In the genomic region with DNA sequence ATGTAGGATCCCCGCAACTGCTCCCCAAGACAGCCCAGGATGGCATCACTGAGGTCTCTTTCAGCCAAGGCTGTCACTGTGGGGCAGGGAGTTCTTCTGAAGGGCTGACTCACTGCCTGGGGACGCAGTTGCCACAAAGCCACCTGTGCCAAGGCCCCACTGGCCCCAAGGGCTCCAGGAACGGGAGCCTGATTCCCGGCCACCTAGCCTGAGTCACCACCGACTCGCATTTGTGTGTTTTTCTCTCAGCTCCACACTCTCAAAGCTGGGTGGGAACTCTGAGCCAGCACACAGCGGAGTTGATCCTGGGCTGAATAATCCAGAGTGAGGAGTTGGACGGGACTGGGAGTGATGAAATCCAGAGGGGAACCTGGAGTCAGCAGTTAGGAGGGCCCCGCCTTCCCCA, we compare ENCODE assay signal across 16 cellular contexts. TPM values are rescaled to one million over a fixed set of nuclear protein-coding genes. Genes with fewer than 3 reads are reported as not detected.
DNase-seq lines count a peak whose midpoint lies in the region; ATAC-seq, FAIRE-seq and TF ChIP-seq lines count a peak whose summit lies in the region.
"Not testable (repeated sequence)": the region's sequence is repeated elsewhere in the genome, so short reads cannot be mapped to it uniquely, and the experiment has no call there.
"Had no signal": no experiment of that assay in that cellular context is flagged by ENCODE, and none has a peak within 500 bp of the region (broad histone marks: within the 10 kb centered on the region; RNA-seq: fewer than 3 reads in every experiment).

No MANE protein-coding gene starts in this region.

- not testable (repeated sequence) for H3K9me1 ChIP-seq in IMR-90 (ENCODE audit: insufficient read depth, low read length)

- not testable (repeated sequence) for H2BK120ac ChIP-seq in IMR-90 (ENCODE audit: low read depth, low read length)

- not testable (repeated sequence) for H3K4me3 ChIP-seq in A549; IMR-90 (ENCODE audit: insufficient read depth, low read depth, low read length); Panc1 (ENCODE audit: low read depth in 2 of 2, low read length in 2 of 2); lower lobe of right lung; psoas muscle; upper lobe of left lung

- TF ChIP-seq EP300 in A549 (IDR thresholded peaks at IDR 0.05); upper lobe of left lung (IDR thresholded peaks at IDR 0.05): not testable (repeated sequence)

- not testable (repeated sequence) for TF ChIP-seq CTCF in A549 (IDR thresholded peaks at IDR 0.05); IMR-90 (conservative IDR thresholded peaks at IDR 0.05; ENCODE audit: low read depth, low read length); Panc1 (IDR thresholded peaks at IDR 0.05); lower lobe of right lung (IDR thresholded peaks at IDR 0.05); psoas muscle (IDR thresholded peaks at IDR 0.05); upper lobe of left lung (IDR thresholded peaks at IDR 0.05)

- H3K27me3 ChIP-seq in IMR-90 (ENCODE audit: control insufficient read depth, insufficient read depth, low read length); Panc1 (ENCODE audit: control insufficient read depth, insufficient read depth, low read length); lower lobe of right lung (ENCODE audit: low read depth); psoas muscle (ENCODE audit: insufficient read depth in 3 of 3, low read length in 2 of 3); upper lobe of left lung: not testable (repeated sequence)

- no CpG with 5 or more reads among the region's 9 CpGs for WGBS in A549 (ENCODE audit: missing lambda C conversion rate)
- WGBS in IMR-90 (ENCODE audit: extremely low coverage in 2 of 2, insufficient read length in 1 of 2), 2 experiments: no CpG with 5 or more reads among the region's 9 CpGs
- WGBS in psoas muscle, 3 donors: 30 to 37% (median 31%) methylated on average over 2 to 5 of the region's 9 CpGs
- WGBS in upper lobe of left lung, 2 donors: no CpG with 5 or more reads among the region's 9 CpGs

- H3K14ac ChIP-seq in IMR-90 (replicated peaks; ENCODE audit: low read depth, low read length): not testable (repeated sequence)

- not testable (repeated sequence) for H3K9ac ChIP-seq in IMR-90 (ENCODE audit: low read depth, low read length)

- not testable (repeated sequence) for H3K27ac ChIP-seq in A549; IMR-90 (ENCODE audit: insufficient read depth, low read length); Panc1 (ENCODE audit: low read length); lower lobe of right lung; psoas muscle; upper lobe of left lung

- not testable (repeated sequence) for H2AK5ac ChIP-seq in IMR-90 (ENCODE audit: low read depth, low read length)

- TF ChIP-seq RAD21 in A549 (conservative IDR thresholded peaks at IDR 0.05 in 1 of 2, IDR thresholded peaks at IDR 0.05 in 1 of 2); IMR-90 (IDR thresholded peaks at IDR 0.05; ENCODE audit: low read length): not testable (repeated sequence)

- H2AFZ ChIP-seq in IMR-90 (replicated peaks; ENCODE audit: low read length, poor library complexity): not testable (repeated sequence)

- POLR2A ChIA-PET in A549 (lab: Yijun Ruan, JAX); IMR-90 (lab: Charles Lee; ENCODE audit: unreplicated experiment); Panc1 (lab: Charles Lee): not testable (repeated sequence)

- not testable (repeated sequence) for H3K4ac ChIP-seq in IMR-90 (ENCODE audit: low read depth, low read length)

- BruUV-seq in IMR-90 (replicated peaks; lab: Mats Ljungman, UMichigan); Panc1 (replicated peaks; lab: Mats Ljungman, UMichigan): not testable (repeated sequence)

- ATAC-seq in A549 (peak; percentile 11 to 15; a peak in 3 of 6 replicates), IMR-90 (ENCODE audit: low read depth) (peak; percentile 67), Panc1 (peak; percentile 61), esophagus mucosa (peak; percentile 96), left lobe of liver (peak; percentile 63), lower lobe of right lung (peak; percentile 75 to 80), psoas muscle (peak; percentile 61 to 86 (median 77)), upper lobe of left lung (ENCODE audit: low FRiP score in 2 of 2) (peak; percentile 28 to 67)

- H3K9me3 ChIP-seq in A549; IMR-90 (ENCODE audit: control insufficient read depth, insufficient read depth, low read length); Panc1 (ENCODE audit: control insufficient read depth, insufficient read depth, low read depth, low read length); lower lobe of right lung; psoas muscle; upper lobe of left lung: not testable (repeated sequence)

- H3K4me1 ChIP-seq in A549; IMR-90 (ENCODE audit: control insufficient read depth, insufficient read depth, low read length); Panc1 (ENCODE audit: control insufficient read depth, insufficient read depth, low read length); lower lobe of right lung; psoas muscle; upper lobe of left lung: not testable (repeated sequence)

- H4K8ac ChIP-seq in IMR-90 (ENCODE audit: low read depth in 2 of 2, low read length in 2 of 2): not testable (repeated sequence)

- not testable (repeated sequence) for H3K56ac ChIP-seq in IMR-90 (ENCODE audit: extremely low read depth, insufficient read depth, low read length)

- H4K91ac ChIP-seq in IMR-90 (ENCODE audit: insufficient read depth, low read depth, low read length): not testable (repeated sequence)

- H3K18ac ChIP-seq in IMR-90 (ENCODE audit: low read depth, low read length): not testable (repeated sequence)

- not testable (repeated sequence) for DNase-seq in A549 (ENCODE audit: low read depth in 1 of 2, low spot score in 1 of 2); IMR-90; Panc1 (ENCODE audit: low read depth, low spot score); left lobe of liver (ENCODE audit: low spot score); lower lobe of right lung; psoas muscle; upper lobe of left lung

- in situ Hi-C loops in IMR-90 (cut with MboI; ENCODE audit: low sequenced_read_pairs); Panc1 (cut with HindIII; ENCODE audit: low pct_unique_long_range_greater_than_20kb, low sequenced_read_pairs): not testable (repeated sequence)

- dilution Hi-C loops in IMR-90 (cut with HindIII; ENCODE audit: low sequenced_read_pairs, unreplicated experiment): not testable (repeated sequence)

- H2AK9ac ChIP-seq in IMR-90 (replicated peaks; ENCODE audit: low read depth, low read length, poor library complexity): not testable (repeated sequence)

- not testable (repeated sequence) for TF ChIP-seq POLR2A in A549 (IDR thresholded peaks at IDR 0.05; ENCODE audit: low read length); IMR-90 (IDR thresholded peaks at IDR 0.05; ENCODE audit: low read depth, low read length); upper lobe of left lung (IDR thresholded peaks at IDR 0.05)

- not testable (repeated sequence) for H3K23ac ChIP-seq in IMR-90 (ENCODE audit: low read depth, low read length)

- CTCF ChIA-PET in A549 (lab: Yijun Ruan, JAX); IMR-90 (lab: Yijun Ruan, JAX); Panc1 (lab: Charles Lee): not testable (repeated sequence)

- not testable (repeated sequence) for H2BK20ac ChIP-seq in IMR-90 (ENCODE audit: low read depth, low read length)

- not testable (repeated sequence) for H3K79me1 ChIP-seq in IMR-90 (ENCODE audit: low read depth in 1 of 2, low read length in 2 of 2)

- not testable (repeated sequence) for H2BK5ac ChIP-seq in IMR-90 (ENCODE audit: low read depth, low read length, poor library complexity, severe bottlenecking)

- intact Hi-C loops in IMR-90 (cut with micrococcal nuclease); Panc1 (cut with micrococcal nuclease; ENCODE audit: unreplicated experiment); lower lobe of right lung (cut with DNase I); psoas muscle (cut with DNase I): not testable (repeated sequence)

- not testable (repeated sequence) for H4K20me1 ChIP-seq in IMR-90 (ENCODE audit: insufficient read depth, low read length)

- not testable (repeated sequence) for H4K5ac ChIP-seq in IMR-90 (ENCODE audit: low read depth, low read length)

- H2BK15ac ChIP-seq in IMR-90 (ENCODE audit: low read depth, low read length): not testable (repeated sequence)

- FAIRE-seq in A549 (lab: Jason Lieb, UNC): not testable (repeated sequence)

- H3K4me2 ChIP-seq in A549; IMR-90 (ENCODE audit: low read depth, low read length): not testable (repeated sequence)

- H3K36me3 ChIP-seq in IMR-90 (ENCODE audit: control insufficient read depth, insufficient read depth, low read length); Panc1 (ENCODE audit: control insufficient read depth, insufficient read depth, low read length); lower lobe of right lung; psoas muscle (ENCODE audit: insufficient read depth in 1 of 2, low read depth in 1 of 2); upper lobe of left lung: not testable (repeated sequence)

RNA-seq across cellular contexts. Expression of a gene that starts 37.1 kb away (rescaled TPM):
- polyA plus RNA-seq in A549 (2011; rRNA removed) (not detected in 2 replicates), A549 (2017; fragmentation: RNase III; extraction: RNeasy Plus Mini Kit Qiagen cat#74134 plus additional on column Dnase treatment) (not detected in 3 replicates), IMR-90 (2012; rRNA removed) (not detected in 2 replicates), psoas muscle (under 1 TPM in 1 of 3 donors, not detected in 2; 0.04 TPM)
- polyA plus RNA-seq in A549 (2012; cell fraction: cytosol; rRNA removed): not detected in 2 replicates
- not detected in 2 replicates for polyA plus RNA-seq in A549 (2012; cell fraction: nucleus; rRNA removed)
- polyA minus RNA-seq in A549 (2011; rRNA and poly(A)+ RNA removed): not detected in 2 replicates
- total RNA-seq in IMR-90 (2012; rRNA removed) (not detected in 2 replicates), Panc1 (2021; ENCODE audit: unreplicated experiment) (not detected), esophagus mucosa (15.7 TPM), left lobe of liver (0.18 TPM), lower lobe of right lung (0.47 TPM), psoas muscle (1 to 10 TPM in 1 of 4 donors, not detected in 3; 1.0 TPM), upper lobe of left lung (1 to 10 TPM in 1 of 6 donors, under 1 TPM in 2, not detected in 3; 0.22 to 1.0 (median 0.34) TPM)
- polyA plus RNA-seq in IMR-90 (2012; cell fraction: cytosol; rRNA removed): not detected in 2 replicates
- polyA plus RNA-seq in IMR-90 (2012; cell fraction: nucleus; rRNA removed; ENCODE audit: low replicate concordance): not detected in 2 replicates
- not detected for polyA plus RNA-seq in Panc1 (2012; ENCODE audit: insufficient read length)
- total RNA-seq: A172; A673; CD4-positive, alpha-beta memory T cell; CD4-positive, CD25-positive, alpha-beta regulatory T cell; CD8-positive, alpha-beta memory T cell; Daoy; G401 had no signal
- polyA plus RNA-seq: AG04450; CD4-positive, alpha-beta memory T cell; CD8-positive, alpha-beta memory T cell had no signal

Comparison
In these comparisons a context has a peak if more than half of its experiments do, and no peak if none do; other contexts are left out.
1. ATAC-seq: peak in every context shown above with its lines; median percentile 96 in esophagus mucosa; 78 in lower lobe of right lung; 77 in psoas muscle; 67 in IMR-90; 63 in left lobe of liver; 61 in Panc1; 48 in upper lobe of left lung; 13 in A549.